In the genomic region with DNA sequence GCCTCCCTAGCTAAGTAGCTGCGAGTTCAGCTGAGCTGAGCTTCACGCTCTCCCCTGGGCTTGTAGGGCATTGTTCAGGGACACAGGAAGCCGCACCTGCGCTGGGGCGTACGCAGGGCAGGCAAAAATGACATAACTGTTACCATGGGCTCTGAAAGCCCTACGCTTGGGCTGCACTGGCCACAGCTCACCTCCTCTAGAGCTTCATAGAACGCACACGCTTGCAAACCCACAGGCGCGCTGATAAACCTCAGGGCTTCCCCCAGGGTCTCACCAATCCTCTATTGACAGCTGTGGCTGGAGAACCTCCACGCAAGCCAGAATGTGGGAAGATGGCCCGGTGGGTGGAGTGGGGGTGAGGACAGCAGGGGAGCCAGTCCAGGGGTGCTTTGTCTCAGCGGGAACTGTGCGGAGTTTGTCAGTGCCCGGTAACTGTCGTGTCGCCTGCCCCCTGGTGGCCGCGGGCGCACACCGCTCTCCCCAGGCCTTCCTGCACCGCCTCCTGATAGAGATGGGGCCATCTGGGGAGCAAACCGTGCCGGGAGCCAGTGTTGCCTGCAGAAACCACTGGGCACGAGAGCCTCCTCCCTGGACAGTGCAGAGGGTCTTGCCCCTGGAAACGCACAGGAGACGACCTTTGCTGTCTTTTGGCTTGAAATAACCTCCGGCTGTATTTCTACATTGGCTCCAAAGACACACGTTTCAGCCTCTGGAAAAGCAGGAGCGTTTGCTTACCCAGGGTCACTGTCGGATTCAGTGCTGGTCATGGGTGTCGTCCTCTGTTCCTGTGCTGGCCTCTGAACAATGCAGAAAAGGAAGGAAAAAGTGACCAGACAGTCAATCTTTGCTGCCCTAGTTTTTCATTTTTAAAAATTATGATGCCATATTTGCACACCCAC, we compare ENCODE assay signal across 1 cellular context.
TF ChIP-seq lines count a peak whose summit lies in the region.

No MANE protein-coding gene starts in this region.

TF ChIP-seq in K562, 482 proteins besides CTCF, POLR2A, EP300 and RAD21 (continued from another document and continues in another):
- TF ChIP-seq, protein P1, sequence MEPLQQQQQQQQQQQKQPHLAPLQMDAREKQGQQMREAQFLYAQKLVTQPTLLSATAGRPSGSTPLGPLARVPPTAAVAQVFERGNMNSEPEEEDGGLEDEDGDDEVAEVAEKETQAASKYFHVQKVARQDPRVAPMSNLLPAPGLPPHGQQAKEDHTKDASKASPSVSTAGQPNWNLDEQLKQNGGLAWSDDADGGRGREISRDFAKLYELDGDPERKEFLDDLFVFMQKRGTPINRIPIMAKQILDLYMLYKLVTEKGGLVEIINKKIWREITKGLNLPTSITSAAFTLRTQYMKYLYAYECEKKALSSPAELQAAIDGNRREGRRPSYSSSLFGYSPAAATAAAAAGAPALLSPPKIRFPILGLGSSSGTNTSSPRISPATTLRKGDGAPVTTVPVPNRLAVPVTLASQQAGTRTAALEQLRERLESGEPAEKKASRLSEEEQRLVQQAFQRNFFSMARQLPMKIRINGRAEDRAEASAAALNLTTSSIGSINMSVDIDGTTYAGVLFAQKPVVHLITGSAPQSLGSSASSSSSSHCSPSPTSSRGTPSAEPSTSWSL (CRISPR knock-in tag; IDR thresholded peaks at IDR 0.05; ENCODE audit: borderline replicate concordance): no peak
- TF ChIP-seq MAFF (IDR thresholded peaks at IDR 0.05; ENCODE audit: low read length) (no peak), ZSCAN32 (CRISPR knock-in tag; IDR thresholded peaks at IDR 0.05) (no peak), ZNF224 (CRISPR knock-in tag; IDR thresholded peaks at IDR 0.05) (no peak), RBM39 (optimal IDR thresholded peaks at IDR 0.05; ENCODE audit: low read depth, low read length) (no peak), RNF2 (IDR thresholded peaks at IDR 0.05) (no peak), FOXK1 (CRISPR knock-in tag; IDR thresholded peaks at IDR 0.05; ENCODE audit: borderline replicate concordance) (no peak), NBN (IDR thresholded peaks at IDR 0.05; ENCODE audit: low read depth) (no peak), NUFIP1 (IDR thresholded peaks at IDR 0.05; ENCODE audit: partially characterized antibody) (no peak), NFRKB (IDR thresholded peaks at IDR 0.05; ENCODE audit: low read depth) (no peak), HDAC6 (IDR thresholded peaks at IDR 0.05; ENCODE audit: low read depth, low read length) (no peak), MTA3 (IDR thresholded peaks at IDR 0.05; ENCODE audit: borderline replicate concordance) (0 out of 2 replicates have a peak, but pooled peaks have one; percentile 29), ZNF445 (CRISPR knock-in tag; IDR thresholded peaks at IDR 0.05; ENCODE audit: low read depth) (no peak), ATF7 (IDR thresholded peaks at IDR 0.05) (0 out of 2 replicates have a peak, but pooled peaks have one; percentile 28), BRD4 (IDR thresholded peaks at IDR 0.05) (no peak), RCOR1 (IDR thresholded peaks at IDR 0.05; ENCODE audit: borderline replicate concordance in 1 of 2, low read depth in 2 of 2, low read length in 2 of 2) (peak in 1 of 2 experiments; percentile 50; a peak in 1 of 4 replicates), RBM15 (IDR thresholded peaks at IDR 0.05; ENCODE audit: insufficient read depth, low read length) (no peak), CBFA2T2 (conservative IDR thresholded peaks at IDR 0.05) (no peak), RB1 (IDR thresholded peaks at IDR 0.05; ENCODE audit: low read depth) (peak; percentile 63), POU5F1 (IDR thresholded peaks at IDR 0.05; ENCODE audit: borderline replicate concordance, low read depth, low read length, partially characterized antibody) (no peak), ZNF316 (IDR thresholded peaks at IDR 0.05) (no peak), HNRNPL (IDR thresholded peaks at IDR 0.05; ENCODE audit: low read depth, low read length) (no peak), NR4A1 (CRISPR knock-in tag; IDR thresholded peaks at IDR 0.05) (no peak), NR4A1 (tag; IDR thresholded peaks at IDR 0.05) (no peak), MCM7 (IDR thresholded peaks at IDR 0.05) (no peak), PHB2 (IDR thresholded peaks at IDR 0.05; ENCODE audit: low read depth) (no peak), TEAD4 (IDR thresholded peaks at IDR 0.05; ENCODE audit: low read length) (no peak), TEAD4 (CRISPR knock-in tag; IDR thresholded peaks at IDR 0.05; ENCODE audit: borderline replicate concordance) (no peak), POLR2AphosphoS5 (IDR thresholded peaks at IDR 0.05; ENCODE audit: control insufficient read depth, insufficient read depth, low read depth, low read length) (no peak), ZNF384 (IDR thresholded peaks at IDR 0.05; ENCODE audit: low read depth, low read length) (no peak), ELF2 (CRISPR knock-in tag; IDR thresholded peaks at IDR 0.05) (no peak), HDAC3 (IDR thresholded peaks at IDR 0.05; ENCODE audit: borderline replicate concordance, partially characterized antibody) (no peak), KLF10 (CRISPR knock-in tag; IDR thresholded peaks at IDR 0.05) (no peak), PRPF4 (IDR thresholded peaks at IDR 0.05; ENCODE audit: insufficient read depth, low read depth, low read length, poor library complexity, severe bottlenecking) (no peak), CBX3 (IDR thresholded peaks at IDR 0.05; ENCODE audit: borderline replicate concordance in 1 of 2, low read length in 2 of 2) (no peak)
- TF ChIP-seq, protein P2, sequence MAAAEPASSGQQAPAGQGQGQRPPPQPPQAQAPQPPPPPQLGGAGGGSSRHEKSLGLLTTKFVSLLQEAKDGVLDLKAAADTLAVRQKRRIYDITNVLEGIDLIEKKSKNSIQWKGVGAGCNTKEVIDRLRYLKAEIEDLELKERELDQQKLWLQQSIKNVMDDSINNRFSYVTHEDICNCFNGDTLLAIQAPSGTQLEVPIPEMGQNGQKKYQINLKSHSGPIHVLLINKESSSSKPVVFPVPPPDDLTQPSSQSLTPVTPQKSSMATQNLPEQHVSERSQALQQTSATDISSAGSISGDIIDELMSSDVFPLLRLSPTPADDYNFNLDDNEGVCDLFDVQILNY (CRISPR knock-in tag; IDR thresholded peaks at IDR 0.05): no peak
- TF ChIP-seq, protein P3, sequence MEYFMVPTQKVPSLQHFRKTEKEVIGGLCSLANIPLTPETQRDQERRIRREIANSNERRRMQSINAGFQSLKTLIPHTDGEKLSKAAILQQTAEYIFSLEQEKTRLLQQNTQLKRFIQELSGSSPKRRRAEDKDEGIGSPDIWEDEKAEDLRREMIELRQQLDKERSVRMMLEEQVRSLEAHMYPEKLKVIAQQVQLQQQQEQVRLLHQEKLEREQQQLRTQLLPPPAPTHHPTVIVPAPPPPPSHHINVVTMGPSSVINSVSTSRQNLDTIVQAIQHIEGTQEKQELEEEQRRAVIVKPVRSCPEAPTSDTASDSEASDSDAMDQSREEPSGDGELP (CRISPR knock-in tag; IDR thresholded peaks at IDR 0.05; ENCODE audit: borderline replicate concordance): peak; percentile 23; the same call in 1 of the 2 replicates
- TF ChIP-seq, protein P4, sequence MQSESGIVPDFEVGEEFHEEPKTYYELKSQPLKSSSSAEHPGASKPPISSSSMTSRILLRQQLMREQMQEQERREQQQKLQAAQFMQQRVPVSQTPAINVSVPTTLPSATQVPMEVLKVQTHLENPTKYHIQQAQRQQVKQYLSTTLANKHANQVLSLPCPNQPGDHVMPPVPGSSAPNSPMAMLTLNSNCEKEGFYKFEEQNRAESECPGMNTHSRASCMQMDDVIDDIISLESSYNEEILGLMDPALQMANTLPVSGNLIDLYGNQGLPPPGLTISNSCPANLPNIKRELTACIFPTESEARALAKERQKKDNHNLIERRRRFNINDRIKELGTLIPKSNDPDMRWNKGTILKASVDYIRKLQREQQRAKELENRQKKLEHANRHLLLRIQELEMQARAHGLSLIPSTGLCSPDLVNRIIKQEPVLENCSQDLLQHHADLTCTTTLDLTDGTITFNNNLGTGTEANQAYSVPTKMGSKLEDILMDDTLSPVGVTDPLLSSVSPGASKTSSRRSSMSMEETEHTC (IDR thresholded peaks at IDR 0.05): no peak
- TF ChIP-seq, protein P5, sequence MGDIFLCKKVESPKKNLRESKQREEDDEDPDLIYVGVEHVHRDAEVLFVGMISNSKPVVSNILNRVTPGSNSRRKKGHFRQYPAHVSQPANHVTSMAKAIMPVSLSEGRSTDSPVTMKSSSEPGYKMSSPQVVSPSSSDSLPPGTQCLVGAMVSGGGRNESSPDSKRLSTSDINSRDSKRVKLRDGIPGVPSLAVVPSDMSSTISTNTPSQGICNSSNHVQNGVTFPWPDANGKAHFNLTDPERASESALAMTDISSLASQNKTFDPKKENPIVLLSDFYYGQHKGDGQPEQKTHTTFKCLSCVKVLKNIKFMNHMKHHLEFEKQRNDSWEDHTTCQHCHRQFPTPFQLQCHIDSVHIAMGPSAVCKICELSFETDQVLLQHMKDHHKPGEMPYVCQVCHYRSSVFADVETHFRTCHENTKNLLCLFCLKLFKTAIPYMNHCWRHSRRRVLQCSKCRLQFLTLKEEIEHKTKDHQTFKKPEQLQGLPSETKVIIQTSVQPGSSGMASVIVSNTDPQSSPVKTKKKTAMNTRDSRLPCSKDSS (IDR thresholded peaks at IDR 0.05; ENCODE audit: low read depth, partially characterized antibody): no peak
- TF ChIP-seq, protein P6, sequence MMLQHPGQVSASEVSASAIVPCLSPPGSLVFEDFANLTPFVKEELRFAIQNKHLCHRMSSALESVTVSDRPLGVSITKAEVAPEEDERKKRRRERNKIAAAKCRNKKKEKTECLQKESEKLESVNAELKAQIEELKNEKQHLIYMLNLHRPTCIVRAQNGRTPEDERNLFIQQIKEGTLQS (IDR thresholded peaks at IDR 0.05): no peak
- TF ChIP-seq, protein P6 (CRISPR knock-in tag; conservative IDR thresholded peaks at IDR 0.05): no peak
- TF ChIP-seq, protein P7, sequence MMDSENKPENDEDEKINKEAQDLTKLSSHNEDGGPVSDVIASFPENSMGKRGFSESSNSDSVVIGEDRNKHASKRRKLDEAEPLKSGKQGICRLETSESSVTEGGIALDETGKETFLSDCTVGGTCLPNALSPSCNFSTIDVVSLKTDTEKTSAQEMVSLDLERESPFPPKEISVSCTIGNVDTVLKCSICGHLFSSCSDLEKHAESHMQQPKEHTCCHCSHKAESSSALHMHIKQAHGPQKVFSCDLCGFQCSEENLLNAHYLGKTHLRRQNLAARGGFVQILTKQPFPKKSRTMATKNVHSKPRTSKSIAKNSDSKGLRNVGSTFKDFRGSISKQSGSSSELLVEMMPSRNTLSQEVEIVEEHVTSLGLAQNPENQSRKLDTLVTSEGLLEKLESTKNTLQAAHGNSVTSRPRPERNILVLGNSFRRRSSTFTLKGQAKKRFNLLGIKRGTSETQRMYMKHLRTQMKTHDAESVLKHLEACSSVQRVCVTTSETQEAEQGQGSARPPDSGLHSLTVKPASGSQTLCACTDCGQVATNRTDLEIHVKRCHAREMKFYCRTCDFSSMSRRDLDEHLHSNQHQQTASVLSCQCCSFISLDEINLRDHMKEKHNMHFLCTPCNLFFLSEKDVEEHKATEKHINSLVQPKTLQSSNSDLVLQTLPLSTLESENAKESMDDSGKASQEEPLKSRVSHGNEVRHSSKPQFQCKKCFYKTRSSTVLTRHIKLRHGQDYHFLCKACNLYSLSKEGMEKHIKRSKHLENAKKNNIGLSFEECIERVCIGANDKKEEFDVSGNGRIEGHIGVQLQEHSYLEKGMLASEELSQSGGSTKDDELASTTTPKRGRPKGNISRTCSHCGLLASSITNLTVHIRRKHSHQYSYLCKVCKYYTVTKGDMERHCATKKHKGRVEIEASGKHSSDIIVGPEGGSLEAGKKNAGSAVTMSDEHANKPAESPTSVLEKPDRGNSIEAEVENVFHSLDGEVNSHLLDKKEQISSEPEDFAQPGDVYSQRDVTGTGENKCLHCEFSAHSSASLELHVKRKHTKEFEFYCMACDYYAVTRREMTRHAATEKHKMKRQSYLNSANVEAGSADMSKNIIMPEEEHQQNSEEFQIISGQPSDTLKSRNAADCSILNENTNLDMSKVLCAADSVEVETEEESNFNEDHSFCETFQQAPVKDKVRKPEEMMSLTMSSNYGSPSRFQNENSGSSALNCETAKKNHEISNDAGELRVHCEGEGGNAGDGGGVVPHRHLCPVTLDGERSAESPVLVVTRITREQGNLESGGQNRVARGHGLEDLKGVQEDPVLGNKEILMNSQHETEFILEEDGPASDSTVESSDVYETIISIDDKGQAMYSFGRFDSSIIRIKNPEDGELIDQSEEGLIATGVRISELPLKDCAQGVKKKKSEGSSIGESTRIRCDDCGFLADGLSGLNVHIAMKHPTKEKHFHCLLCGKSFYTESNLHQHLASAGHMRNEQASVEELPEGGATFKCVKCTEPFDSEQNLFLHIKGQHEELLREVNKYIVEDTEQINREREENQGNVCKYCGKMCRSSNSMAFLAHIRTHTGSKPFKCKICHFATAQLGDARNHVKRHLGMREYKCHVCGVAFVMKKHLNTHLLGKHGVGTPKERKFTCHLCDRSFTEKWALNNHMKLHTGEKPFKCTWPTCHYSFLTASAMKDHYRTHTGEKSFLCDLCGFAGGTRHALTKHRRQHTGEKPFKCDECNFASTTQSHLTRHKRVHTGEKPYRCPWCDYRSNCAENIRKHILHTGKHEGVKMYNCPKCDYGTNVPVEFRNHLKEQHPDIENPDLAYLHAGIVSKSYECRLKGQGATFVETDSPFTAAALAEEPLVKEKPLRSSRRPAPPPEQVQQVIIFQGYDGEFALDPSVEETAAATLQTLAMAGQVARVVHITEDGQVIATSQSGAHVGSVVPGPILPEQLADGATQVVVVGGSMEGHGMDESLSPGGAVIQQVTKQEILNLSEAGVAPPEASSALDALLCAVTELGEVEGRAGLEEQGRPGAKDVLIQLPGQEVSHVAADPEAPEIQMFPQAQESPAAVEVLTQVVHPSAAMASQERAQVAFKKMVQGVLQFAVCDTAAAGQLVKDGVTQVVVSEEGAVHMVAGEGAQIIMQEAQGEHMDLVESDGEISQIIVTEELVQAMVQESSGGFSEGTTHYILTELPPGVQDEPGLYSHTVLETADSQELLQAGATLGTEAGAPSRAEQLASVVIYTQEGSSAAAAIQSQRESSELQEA (IDR thresholded peaks at IDR 0.05; ENCODE audit: low read depth): no peak
- TF ChIP-seq, protein P8, sequence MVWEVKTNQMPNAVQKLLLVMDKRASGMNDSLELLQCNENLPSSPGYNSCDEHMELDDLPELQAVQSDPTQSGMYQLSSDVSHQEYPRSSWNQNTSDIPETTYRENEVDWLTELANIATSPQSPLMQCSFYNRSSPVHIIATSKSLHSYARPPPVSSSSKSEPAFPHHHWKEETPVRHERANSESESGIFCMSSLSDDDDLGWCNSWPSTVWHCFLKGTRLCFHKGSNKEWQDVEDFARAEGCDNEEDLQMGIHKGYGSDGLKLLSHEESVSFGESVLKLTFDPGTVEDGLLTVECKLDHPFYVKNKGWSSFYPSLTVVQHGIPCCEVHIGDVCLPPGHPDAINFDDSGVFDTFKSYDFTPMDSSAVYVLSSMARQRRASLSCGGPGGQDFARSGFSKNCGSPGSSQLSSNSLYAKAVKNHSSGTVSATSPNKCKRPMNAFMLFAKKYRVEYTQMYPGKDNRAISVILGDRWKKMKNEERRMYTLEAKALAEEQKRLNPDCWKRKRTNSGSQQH (CRISPR knock-in tag; IDR thresholded peaks at IDR 0.05): no peak
